ENCODE assay signal across 10 cellular contexts in the genomic region with DNA sequence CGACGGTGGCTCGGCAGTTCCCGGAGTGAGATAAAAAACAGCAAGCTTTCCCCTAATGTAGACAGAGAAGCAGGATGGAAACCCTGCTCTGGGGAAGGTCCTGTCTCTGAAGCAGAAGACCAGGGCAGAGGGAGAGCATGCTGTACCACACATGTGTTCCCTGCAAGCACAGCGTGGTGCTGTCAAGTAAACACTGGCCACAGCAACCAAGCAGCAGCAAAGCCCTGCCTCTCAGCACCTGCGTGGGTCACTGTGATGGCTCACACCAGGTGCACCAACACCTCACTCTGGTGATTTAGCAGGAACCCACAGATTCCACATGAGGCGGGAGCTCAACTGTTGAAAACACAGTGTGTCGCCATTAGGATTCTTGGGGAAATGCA.
DNase-seq lines count a peak whose midpoint lies in the region; ATAC-seq and TF ChIP-seq lines count a peak whose summit lies in the region.
"Had no signal": no experiment of that assay in that cellular context is flagged by ENCODE, and none has a peak within 500 bp of the region (broad histone marks: within the 10 kb centered on the region; RNA-seq: fewer than 3 reads in every experiment).

No MANE protein-coding gene starts in this region.

- intact Hi-C loops in activated CD8-positive, alpha-beta T cell treated with anti-CD3 and anti-CD28 coated beads for 36 hours (cut with micrococcal nuclease): no loop called here

- DNase-seq in activated CD8-positive, alpha-beta T cell treated with anti-CD3 and anti-CD28 coated beads for 36 hours: peak; percentile 5
- DNase-seq in activated CD8-positive, alpha-beta T cell treated with anti-CD3 and anti-CD28 coated beads, Interleukin-2, amount 10 ng/mL, durations not matched to agents 7 days and 5 days: no peak
- peak; percentile 22 for DNase-seq in hepatocyte (ENCODE audit: low spot score)
- no peak for DNase-seq in type B pancreatic cell (ENCODE audit: extremely low spot score, unreplicated experiment)
- no peak for DNase-seq in NCI-H1105 treated with DMSO at 0.1 percent for 48 hours (lab: John Stamatoyannopoulos, UW)

- H2AFZ ChIP-seq in hepatocyte: peak overlapping the region; percentile 10

- WGBS in hepatocyte (ENCODE audit: low lambda C conversion rate, missing lambda C conversion rate): 47% methylated on average over 8 of the region's 8 CpGs

- no peaks in the 10 kb centered on the region for H3K36me3 Mint-ChIP-seq in activated CD8-positive, alpha-beta T cell treated with anti-CD3 and anti-CD28 coated beads for 36 hours (ENCODE audit: low read depth)
- H3K36me3 Mint-ChIP-seq in activated CD8-positive, alpha-beta T cell treated with anti-CD3 and anti-CD28 coated beads, Interleukin-2, amount 10 ng/mL, durations not matched to agents 7 days and 5 days (ENCODE audit: low read depth): no peaks in the 10 kb centered on the region
- H3K36me3 Mint-ChIP-seq in activated T-helper 17 cell treated with anti-CD3 and anti-CD28 coated beads, Interleukin-2, amount 50 U/mL, for 72 hours (ENCODE audit: low read depth): no peaks in the 10 kb centered on the region
- no peaks in the 10 kb centered on the region for H3K36me3 Mint-ChIP-seq in type B pancreatic cell
- H3K36me3 Mint-ChIP-seq: brain had no signal

- no peak overlapping the region for H3K27ac Mint-ChIP-seq in activated CD8-positive, alpha-beta T cell treated with anti-CD3 and anti-CD28 coated beads for 36 hours
- no peak overlapping the region for H3K27ac Mint-ChIP-seq in activated CD8-positive, alpha-beta T cell treated with anti-CD3 and anti-CD28 coated beads, Interleukin-2, amount 10 ng/mL, durations not matched to agents 7 days and 5 days
- no peak overlapping the region for H3K27ac Mint-ChIP-seq in activated T-helper 17 cell treated with anti-CD3 and anti-CD28 coated beads, Interleukin-2, amount 50 U/mL, for 72 hours
- peak overlapping the region; percentile 56 for H3K27ac Mint-ChIP-seq in type B pancreatic cell
- H3K27ac Mint-ChIP-seq: T-helper 1 cell treated with Interleukin-12 subunit alpha and Interleukin-12 subunit beta and Interleukin-4 antibody, amounts not matched to agents 30 μg/mL and 1 μg/mL, for 36 hours had no signal

- peaks cover 7% of the 10 kb centered on the region for H3K4me1 Mint-ChIP-seq in activated CD8-positive, alpha-beta T cell treated with anti-CD3 and anti-CD28 coated beads for 36 hours (ENCODE audit: low read depth)
- peaks cover 7% of the 10 kb centered on the region for H3K4me1 Mint-ChIP-seq in activated CD8-positive, alpha-beta T cell treated with anti-CD3 and anti-CD28 coated beads, Interleukin-2, amount 10 ng/mL, durations not matched to agents 7 days and 5 days (ENCODE audit: low read depth)
- no peaks in the 10 kb centered on the region for H3K4me1 Mint-ChIP-seq in activated T-helper 17 cell treated with anti-CD3 and anti-CD28 coated beads, Interleukin-2, amount 50 U/mL, for 72 hours
- no peaks in the 10 kb centered on the region for H3K4me1 Mint-ChIP-seq in type B pancreatic cell (ENCODE audit: unreplicated experiment)

- no peaks in the 10 kb centered on the region for H3K9me2 ChIP-seq in hepatocyte (replicated peaks; ENCODE audit: insufficient read depth)

- no peak for TF ChIP-seq CTCF in activated CD8-positive, alpha-beta T cell treated with anti-CD3 and anti-CD28 coated beads for 36 hours (IDR thresholded peaks at IDR 0.05)
- TF ChIP-seq CTCF in hepatocyte (IDR thresholded peaks at IDR 0.05; ENCODE audit: poor library complexity) (no peak), type B pancreatic cell (conservative IDR thresholded peaks at IDR 0.05) (no peak)

- H3K27me3 ChIP-seq in hepatocyte: no peaks in the 10 kb centered on the region

- CTCF ChIA-PET in activated CD8-positive, alpha-beta T cell treated with anti-CD3 and anti-CD28 coated beads for 36 hours (lab: Charles Lee): no interaction called here
- CTCF ChIA-PET in activated CD8-positive, alpha-beta T cell treated with anti-CD3 and anti-CD28 coated beads, Interleukin-2, amount 10 ng/mL, durations not matched to agents 7 days and 5 days (lab: Charles Lee): no interaction called here

- no peaks in the 10 kb centered on the region for H3K9me3 ChIP-seq in hepatocyte (ENCODE audit: low read depth)

- POLR2A ChIA-PET in activated CD8-positive, alpha-beta T cell treated with anti-CD3 and anti-CD28 coated beads for 36 hours (lab: Charles Lee): no interaction called here
- POLR2A ChIA-PET in activated CD8-positive, alpha-beta T cell treated with anti-CD3 and anti-CD28 coated beads, Interleukin-2, amount 10 ng/mL, durations not matched to agents 7 days and 5 days (lab: Charles Lee): no interaction called here

- H3K4me3 ChIP-seq in hepatocyte: no peak overlapping the region

- peaks cover 18% of the 10 kb centered on the region for H3K4me1 ChIP-seq in hepatocyte (ENCODE audit: insufficient read depth)

- ATAC-seq in activated CD8-positive, alpha-beta T cell treated with anti-CD3 and anti-CD28 coated beads for 36 hours: no peak
- no peak for ATAC-seq in activated CD8-positive, alpha-beta T cell treated with anti-CD3 and anti-CD28 coated beads, Interleukin-2, amount 10 ng/mL, durations not matched to agents 7 days and 5 days
- peak; percentile 30 for ATAC-seq in activated T-helper 17 cell treated with anti-CD3 and anti-CD28 coated beads, Interleukin-2, amount 50 U/mL, for 72 hours (replicated peaks)
- ATAC-seq in GM18868 (IDR thresholded peaks at IDR 0.05; ENCODE audit: unreplicated experiment): no peak
- no peak for ATAC-seq in HG03565 (IDR thresholded peaks at IDR 0.05; ENCODE audit: unreplicated experiment)

- H3K9me3 Mint-ChIP-seq in activated CD8-positive, alpha-beta T cell treated with anti-CD3 and anti-CD28 coated beads for 36 hours: no peaks in the 10 kb centered on the region
- peaks cover 3% of the 10 kb centered on the region for H3K9me3 Mint-ChIP-seq in activated CD8-positive, alpha-beta T cell treated with anti-CD3 and anti-CD28 coated beads, Interleukin-2, amount 10 ng/mL, durations not matched to agents 7 days and 5 days (ENCODE audit: insufficient read depth)
- H3K9me3 Mint-ChIP-seq in activated T-helper 17 cell treated with anti-CD3 and anti-CD28 coated beads, Interleukin-2, amount 50 U/mL, for 72 hours: no peaks in the 10 kb centered on the region
- peaks cover 4% of the 10 kb centered on the region for H3K9me3 Mint-ChIP-seq in type B pancreatic cell
- H3K9me3 Mint-ChIP-seq: T-helper 1 cell treated with Interleukin-12 subunit alpha and Interleukin-12 subunit beta and Interleukin-4 antibody, amounts not matched to agents 30 μg/mL and 1 μg/mL, for 36 hours had no signal

- peaks cover 17% of the 10 kb centered on the region for H3K27me3 Mint-ChIP-seq in activated CD8-positive, alpha-beta T cell treated with anti-CD3 and anti-CD28 coated beads for 36 hours
- peaks cover 20% of the 10 kb centered on the region for H3K27me3 Mint-ChIP-seq in activated CD8-positive, alpha-beta T cell treated with anti-CD3 and anti-CD28 coated beads, Interleukin-2, amount 10 ng/mL, durations not matched to agents 7 days and 5 days (ENCODE audit: low read depth)
- peaks cover 12% of the 10 kb centered on the region for H3K27me3 Mint-ChIP-seq in activated T-helper 17 cell treated with anti-CD3 and anti-CD28 coated beads, Interleukin-2, amount 50 U/mL, for 72 hours
- H3K27me3 Mint-ChIP-seq in type B pancreatic cell: peaks cover 13% of the 10 kb centered on the region

- no peaks in the 10 kb centered on the region for H4K20me1 ChIP-seq in hepatocyte (ENCODE audit: insufficient read depth, poor library complexity, severe bottlenecking)

- H3K79me2 ChIP-seq in hepatocyte: no peaks in the 10 kb centered on the region

- H3K4me2 ChIP-seq in hepatocyte: peak overlapping the region; percentile 57

- H3K4me3 Mint-ChIP-seq in activated CD8-positive, alpha-beta T cell treated with anti-CD3 and anti-CD28 coated beads for 36 hours: no peak overlapping the region
- H3K4me3 Mint-ChIP-seq in activated CD8-positive, alpha-beta T cell treated with anti-CD3 and anti-CD28 coated beads, Interleukin-2, amount 10 ng/mL, durations not matched to agents 7 days and 5 days: no peak overlapping the region
- H3K4me3 Mint-ChIP-seq in activated T-helper 17 cell treated with anti-CD3 and anti-CD28 coated beads, Interleukin-2, amount 50 U/mL, for 72 hours: no peak overlapping the region
- no peak overlapping the region for H3K4me3 Mint-ChIP-seq in type B pancreatic cell
- H3K4me3 Mint-ChIP-seq: brain; T-helper 1 cell treated with Interleukin-12 subunit alpha and Interleukin-12 subunit beta and Interleukin-4 antibody, amounts not matched to agents 30 μg/mL and 1 μg/mL, for 36 hours had no signal

- no peaks in the 10 kb centered on the region for H3K36me3 ChIP-seq in hepatocyte (replicated peaks; ENCODE audit: insufficient read depth, low read depth)

- peak overlapping the region; percentile 69 for H3K27ac ChIP-seq in hepatocyte

Comparison
In these comparisons a context has a peak if more than half of its experiments do, and no peak if none do; other contexts are left out.
1. DNase-seq: peak in activated CD8-positive, alpha-beta T cell treated with anti-CD3 and anti-CD28 coated beads for 36 hours (single experiment) and hepatocyte (single experiment); none in activated CD8-positive, alpha-beta T cell treated with anti-CD3 and anti-CD28 coated beads, Interleukin-2, amount 10 ng/mL, durations not matched to agents 7 days and 5 days (single experiment), type B pancreatic cell (single experiment) and NCI-H1105 treated with DMSO at 0.1 percent for 48 hours (single experiment).